Comparison of ENCODE assay signal across 12 cellular contexts in the genomic region with DNA sequence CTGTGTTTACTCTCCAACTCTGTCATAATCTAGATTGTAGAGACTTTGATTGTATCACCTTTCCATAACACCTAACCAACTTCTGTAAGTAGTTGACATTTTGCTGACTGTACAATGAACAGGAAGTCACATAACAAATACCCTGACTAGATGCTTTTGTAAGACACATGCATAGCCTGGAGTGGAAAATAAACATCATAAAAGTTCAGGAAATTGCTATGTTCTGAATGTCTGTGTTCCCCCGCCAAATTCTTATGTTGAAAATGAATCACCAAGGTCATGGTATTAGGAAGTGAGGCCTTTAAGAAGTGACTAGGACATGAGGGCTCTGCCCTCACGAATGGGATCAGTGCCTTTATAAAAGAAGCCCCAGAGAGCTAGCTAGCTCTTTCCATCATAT. TPM values are rescaled to one million over a fixed set of nuclear protein-coding genes. Genes with fewer than 3 reads are reported as not detected.
DNase-seq lines count a peak whose midpoint lies in the region; ATAC-seq, FAIRE-seq and TF ChIP-seq lines count a peak whose summit lies in the region.
"Had no signal": no experiment of that assay in that cellular context is flagged by ENCODE, and none has a peak within 500 bp of the region (broad histone marks: within the 10 kb centered on the region; RNA-seq: fewer than 3 reads in every experiment).

No MANE protein-coding gene starts in this region.

- H3K9me3 ChIP-seq in prostate gland, result no peaks in the 10 kb centered on the region
- H3K9me3 ChIP-seq: vagina had no signal

- no peak for FAIRE-seq in GM12892 (lab: Jason Lieb, UNC)

- TF ChIP-seq CTCF in prostate gland (IDR thresholded peaks at IDR 0.05), result no peak

- no peak for TF ChIP-seq POLR2A in prostate gland (IDR thresholded peaks at IDR 0.05)
- no peak for TF ChIP-seq POLR2A in GM12892 (IDR thresholded peaks at IDR 0.05; ENCODE audit: low read depth, low read length)

- no peaks in the 10 kb centered on the region for H3K27me3 ChIP-seq in prostate gland (replicated peaks; ENCODE audit: insufficient read depth)
- H3K27me3 ChIP-seq: vagina had no signal

- no peaks in the 10 kb centered on the region for H3K4me1 ChIP-seq in prostate gland (replicated peaks)
- H3K4me1 ChIP-seq: vagina had no signal

- H3K4me3 ChIP-seq in prostate gland, result no peak overlapping the region
- H3K4me3 ChIP-seq: vagina had no signal

- intact Hi-C loops in prostate gland (cut with DNase I), result no loop called here

- no peaks in the 10 kb centered on the region for H3K36me3 ChIP-seq in prostate gland
- H3K36me3 ChIP-seq: vagina had no signal

- DNase-seq in activated CD4-positive, CD25-positive, alpha-beta regulatory T cell (lab: John Stamatoyannopoulos, UW), result no peak
- DNase-seq in NCI-H226, result peak; percentile 27
- peak; percentile 92 to 97 for DNase-seq in dermis microvascular lymphatic vessel endothelial cell (ENCODE audit: low read depth in 2 of 2)
- DNase-seq in prostate gland (ENCODE audit: low spot score), result peak; percentile 5
- no peak for DNase-seq in GM12892 (ENCODE audit: insufficient read length)
- DNase-seq: ACHN, immature natural killer cell, NCI-H1105 had no signal

- ATAC-seq in activated CD4-positive, CD25-positive, alpha-beta regulatory T cell treated with anti-CD3 and anti-CD28 coated beads, Interleukin-2, amount 50 U/mL, for 24 hours, result peak; percentile 92
- ATAC-seq in HG03139 (IDR thresholded peaks at IDR 0.05; ENCODE audit: unreplicated experiment), result no peak
- no peak for ATAC-seq in HG02981 (IDR thresholded peaks at IDR 0.05; ENCODE audit: unreplicated experiment)

- no peak overlapping the region for H3K27ac ChIP-seq in prostate gland
- H3K27ac ChIP-seq: vagina had no signal

- 24% methylated on average over 2 of the region's 2 CpGs for WGBS in prostate gland

RNA-seq across cellular contexts. Expression of a gene that starts 40.4 kb away (rescaled TPM):
- total RNA-seq in dermis microvascular lymphatic vessel endothelial cell, result 3.7 and 14.7 TPM in 2 replicates
- total RNA-seq in prostate gland, result 10 to 100 TPM in 1 of 2 donors, 1 to 10 TPM in 1; 7.2 to 18.6 TPM
- polyA plus RNA-seq in GM12892 (2012; ENCODE audit: missing spikeins), result not detected

Comparison
In these comparisons a context has a peak if more than half of its experiments do, and no peak if none do; other contexts are left out.
1. ATAC-seq: peak in activated CD4-positive, CD25-positive, alpha-beta regulatory T cell treated with anti-CD3 and anti-CD28 coated beads, Interleukin-2, amount 50 U/mL, for 24 hours (2 of 2); none in HG03139 (single experiment) and HG02981 (single experiment).
2. DNase-seq: peak in NCI-H226 (single experiment), dermis microvascular lymphatic vessel endothelial cell (2 of 2) and prostate gland (single experiment); none in activated CD4-positive, CD25-positive, alpha-beta regulatory T cell (0 of 4) and GM12892 (single experiment).